In the genomic region with DNA sequence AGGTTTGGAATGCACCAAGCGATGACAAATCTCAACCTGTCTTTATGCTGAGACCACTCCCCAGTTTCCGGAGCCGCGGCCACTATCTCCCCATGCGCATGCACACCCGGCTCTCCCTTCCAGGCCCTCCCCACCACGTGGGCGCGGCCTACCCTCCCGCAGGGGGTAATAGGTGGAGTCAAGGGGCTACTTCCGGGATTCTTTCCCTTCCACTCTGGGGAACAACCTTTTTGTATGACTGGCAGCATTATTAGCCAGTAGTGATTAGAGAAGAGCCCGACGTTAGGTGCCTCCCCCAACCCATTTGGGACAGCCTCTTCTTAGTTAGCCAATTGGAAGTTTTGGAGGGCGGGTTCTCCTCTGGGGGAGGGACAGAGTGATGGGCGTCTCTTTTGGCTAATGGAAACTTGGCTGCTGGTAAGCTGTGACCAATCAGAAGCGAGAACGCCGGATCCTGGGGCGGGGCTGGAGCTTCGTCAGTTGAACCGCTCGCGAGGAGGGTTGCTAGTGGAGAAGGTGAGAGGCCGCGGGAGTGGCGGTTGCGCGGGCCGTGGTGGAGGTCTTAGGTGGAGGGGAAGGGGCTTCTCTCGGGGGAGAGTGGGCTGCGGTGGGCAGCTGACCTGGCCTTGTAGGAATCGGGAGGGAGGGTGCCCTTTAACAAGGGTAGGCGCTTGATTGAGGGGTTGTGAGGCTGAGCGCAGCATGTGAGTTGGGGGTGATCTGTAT, we compare ENCODE assay signal across 8 cellular contexts. TPM values are rescaled to one million over a fixed set of nuclear protein-coding genes. Genes with fewer than 3 reads are reported as not detected.
DNase-seq lines count a peak whose midpoint lies in the region; TF ChIP-seq lines count a peak whose summit lies in the region.

A gene with protein sequence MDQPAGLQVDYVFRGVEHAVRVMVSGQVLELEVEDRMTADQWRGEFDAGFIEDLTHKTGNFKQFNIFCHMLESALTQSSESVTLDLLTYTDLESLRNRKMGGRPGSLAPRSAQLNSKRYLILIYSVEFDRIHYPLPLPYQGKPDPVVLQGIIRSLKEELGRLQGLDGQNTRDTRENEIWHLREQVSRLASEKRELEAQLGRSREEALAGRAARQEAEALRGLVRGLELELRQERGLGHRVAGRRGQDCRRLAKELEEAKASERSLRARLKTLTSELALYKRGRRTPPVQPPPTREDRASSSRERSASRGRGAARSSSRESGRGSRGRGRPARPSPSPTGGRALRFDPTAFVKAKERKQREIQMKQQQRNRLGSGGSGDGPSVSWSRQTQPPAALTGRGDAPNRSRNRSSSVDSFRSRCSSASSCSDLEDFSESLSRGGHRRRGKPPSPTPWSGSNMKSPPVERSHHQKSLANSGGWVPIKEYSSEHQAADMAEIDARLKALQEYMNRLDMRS (plus strand): TSS at position 479 of the 726 bp plus-strand sequence. CDS start 7,552 bp downstream, outside the sequence.

- peak within 1 kb of the TSS; percentile 95 for H3K4me2 ChIP-seq in MM.1S (ENCODE audit: low read depth, low read length)

- H3K4me1 ChIP-seq in HAP-1 (peaks cover 4% of the 10 kb centered on the region), MM.1S (ENCODE audit: low read length) (no peaks in the 10 kb centered on the region), neuron (ENCODE audit: insufficient read depth, low read length) (peaks cover 14% of the 10 kb centered on the region), subcutaneous abdominal adipose tissue (ENCODE audit: control insufficient read depth in 5 of 5, insufficient read depth in 5 of 5, low read length in 5 of 5) (peaks cover 6 to 27% (median 23%) of the 10 kb centered on the region in 5 donors)

- H3K79me2 ChIP-seq in MM.1S (ENCODE audit: low read length): peaks cover 21% of the 10 kb centered on the region

- H3K36me3 ChIP-seq in HAP-1 (replicated peaks): no peaks in the 10 kb centered on the region
- no peaks in the 10 kb centered on the region for H3K36me3 ChIP-seq in MM.1S (replicated peaks; ENCODE audit: insufficient read depth, low read length)
- peaks cover 3% of the 10 kb centered on the region for H3K36me3 ChIP-seq in neuron (ENCODE audit: insufficient read depth, low read length)
- H3K36me3 ChIP-seq in subcutaneous abdominal adipose tissue (ENCODE audit: control insufficient read depth in 5 of 5, insufficient read depth in 5 of 5, low read length in 5 of 5): peaks cover 0 to 5% (median 4%) of the 10 kb centered on the region in 5 donors

- no peaks in the 10 kb centered on the region for H3K9me2 ChIP-seq in MM.1S (replicated peaks; ENCODE audit: insufficient read depth, low read length)

- H3K9ac ChIP-seq in MM.1S (ENCODE audit: low read length): peak within 1 kb of the TSS; percentile 83
- H3K9ac ChIP-seq in subcutaneous abdominal adipose tissue (ENCODE audit: low read length in 5 of 5): peak within 1 kb of the TSS; percentile 59 to 90 (median 83)

- H3K27ac ChIP-seq in MM.1S (ENCODE audit: low read length) (no peak within 1 kb of the TSS), subcutaneous abdominal adipose tissue (ENCODE audit: low read depth, low read length) (peak within 1 kb of the TSS; percentile 81)

- in situ Hi-C loops in G401 (cut with HindIII; ENCODE audit: low sequenced_read_pairs): no loop called here
- in situ Hi-C loops in HAP-1 (cut with MboI; ENCODE audit: low sequenced_read_pairs): no loop called here

- H3F3A ChIP-seq in MM.1S (ENCODE audit: insufficient read depth, low read length): no peaks in the 10 kb centered on the region

- TF ChIP-seq CTCF in MM.1S (IDR thresholded peaks at IDR 0.05; ENCODE audit: low read length): no peak

- H3K27me3 ChIP-seq in HAP-1 (ENCODE audit: low read depth) (peaks cover 4% of the 10 kb centered on the region; the same call in 1 of the 2 replicates), MM.1S (replicated peaks; ENCODE audit: insufficient read depth, low read length) (peaks cover 12% of the 10 kb centered on the region), neuron (ENCODE audit: insufficient read depth, low read length) (no peaks in the 10 kb centered on the region), subcutaneous abdominal adipose tissue (ENCODE audit: control insufficient read depth in 5 of 5, insufficient read depth in 4 of 5, low read length in 5 of 5) (peaks cover under 1 to 20% (median 7%) of the 10 kb centered on the region in 5 donors)

- H4K20me1 ChIP-seq in MM.1S (ENCODE audit: insufficient read depth, low read length): no peaks in the 10 kb centered on the region

- peak within 1 kb of the TSS; percentile 84 for H3K4me3 ChIP-seq in HAP-1
- H3K4me3 ChIP-seq in MM.1S (ENCODE audit: low read length): peak within 1 kb of the TSS; percentile 94
- peak within 1 kb of the TSS; percentile 90 for H3K4me3 ChIP-seq in neuron (ENCODE audit: low read length)
- peak within 1 kb of the TSS; percentile 76 to 95 (median 91) for H3K4me3 ChIP-seq in subcutaneous abdominal adipose tissue (ENCODE audit: low read depth in 1 of 5, low read length in 5 of 5)

- DNase-seq in G401 (ENCODE audit: low spot score): peak; percentile 100
- DNase-seq in HAP-1 (ENCODE audit: low spot score in 2 of 2): peak; percentile 96 to 97
- DNase-seq in MM.1S: peak; percentile 99
- peak; percentile 96 for DNase-seq in SHP77 treated with DMSO at 0.1 percent for 48 hours (lab: John Stamatoyannopoulos, UW)
- DNase-seq in activated effector memory CD4-positive, alpha-beta T cell treated with anti-CD3 and anti-CD28 coated beads, Interleukin-2, amount 50 U/mL, for 16 hours: peak; percentile 98
- DNase-seq in foreskin melanocyte: peak; percentile 99

- H2AFZ ChIP-seq in MM.1S (ENCODE audit: low read length) (peak within 1 kb of the TSS; percentile 91), neuron (ENCODE audit: low read depth, low read length) (peak within 1 kb of the TSS; percentile 37)

- H3K9me3 ChIP-seq in HAP-1: no peaks in the 10 kb centered on the region
- H3K9me3 ChIP-seq in MM.1S (replicated peaks; ENCODE audit: insufficient read depth, low read length): no peaks in the 10 kb centered on the region
- no peaks in the 10 kb centered on the region for H3K9me3 ChIP-seq in neuron (ENCODE audit: low read length)
- no peaks in the 10 kb centered on the region for H3K9me3 ChIP-seq in subcutaneous abdominal adipose tissue (ENCODE audit: control insufficient read depth in 5 of 5, low read length in 5 of 5)

RNA-seq across cellular contexts. Expression of the gene that starts here (rescaled TPM):
- 6.6 and 9.5 TPM in 2 replicates for total RNA-seq in G401 (2014; rRNA removed; shearing (Covaris generic))
